8 cellular contexts compared by ENCODE assay signal in the genomic region with DNA sequence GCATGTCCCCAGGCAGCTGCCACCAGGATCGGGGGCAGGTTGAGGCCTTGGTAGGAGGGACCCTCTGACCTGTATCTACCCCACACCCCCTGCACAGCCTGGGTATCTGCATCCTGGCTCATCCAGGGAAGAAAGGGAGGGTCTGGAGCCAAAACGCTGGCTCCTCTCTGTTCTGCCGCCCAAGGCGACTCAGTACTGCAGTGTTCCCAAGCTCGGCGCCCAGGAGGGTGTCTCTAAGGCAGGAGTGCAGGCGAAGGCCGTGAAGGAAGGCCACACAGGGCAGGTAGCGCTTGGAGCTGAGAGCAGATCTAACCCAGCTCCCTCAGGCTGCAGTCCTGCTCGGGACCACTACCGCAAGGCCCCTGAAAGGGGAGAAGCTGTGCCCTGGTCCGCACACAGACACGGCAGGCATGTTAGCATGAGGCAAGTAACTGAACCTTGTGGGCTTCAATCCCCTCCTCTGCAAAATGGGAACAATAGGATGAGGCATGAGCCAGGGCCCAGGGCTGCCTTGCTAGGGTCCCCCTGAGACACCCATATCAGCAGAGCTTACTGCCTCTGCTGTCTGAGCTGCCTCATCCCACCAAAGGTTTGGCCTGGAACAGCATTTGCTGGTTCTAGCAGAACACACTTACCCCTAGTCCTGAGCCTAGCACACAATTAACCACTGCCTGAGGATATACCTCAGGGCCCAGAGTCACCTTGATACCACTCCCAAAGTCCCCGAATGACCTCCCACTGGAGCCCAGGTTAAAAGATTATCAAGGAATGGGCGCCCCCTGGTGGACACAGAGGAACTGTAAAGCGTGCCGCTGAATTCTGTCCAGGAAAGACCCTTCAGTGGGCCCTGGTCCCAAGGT. TPM values are rescaled to one million over a fixed set of nuclear protein-coding genes. Genes with fewer than 3 reads are reported as not detected.
DNase-seq lines count a peak whose midpoint lies in the region; ATAC-seq and TF ChIP-seq lines count a peak whose summit lies in the region.

No MANE protein-coding gene starts in this region.

- no peaks in the 10 kb centered on the region for H3K27me3 ChIP-seq in left lung

- DNase-seq in activated gamma-delta T cell treated with Interleukin-2 at 50 U/mL for 16 hours (peak; percentile 83), activated gamma-delta T cell (lab: John Stamatoyannopoulos, UW) (no peak), NCI-H2029 treated with DMSO at 0.1 percent for 48 hours (lab: John Stamatoyannopoulos, UW) (peak; percentile 75), caudate nucleus (lab: John Stamatoyannopoulos, UW) (peak in 43 of 61 donors; percentile 14 to 65 (median 40)), left lung (peak in 1 of 2 donors; percentile 65)
- DNase-seq in stimulated activated CD4-positive, alpha-beta T cell treated with anti-CD3 and anti-CD28 coated beads, TNF-alpha, amount 100 ng/mL, for 24 hours (ENCODE audit: low read depth in 3 of 3) = peak; percentile 68 to 81 (median 68)

- intact Hi-C loops in left lung (cut with DNase I) = loop anchor here in 1 of 2 donors (2.0 to 5.0 kb wide), 2 partner anchors 38 to 102 kb away; no protein-coding TSS in a partner anchor

- H3K4me1 ChIP-seq in left lung = peaks cover 11 to 29% of the 10 kb centered on the region in 2 donors

- no peaks in the 10 kb centered on the region for H3K9me3 ChIP-seq in left lung

- H3K4me3 ChIP-seq in WI38 (ENCODE audit: low read depth, low read length) = no peak overlapping the region
- H3K4me3 ChIP-seq in left lung = no peak overlapping the region

- ATAC-seq in left lung = peak; percentile 27
- no peak for ATAC-seq in GM19324 (IDR thresholded peaks at IDR 0.05; ENCODE audit: low FRiP score, unreplicated experiment)

- TF ChIP-seq CTCF in WI38 (IDR thresholded peaks at IDR 0.05; ENCODE audit: low read depth, low read length) = peak; percentile 78
- TF ChIP-seq CTCF in left lung (IDR thresholded peaks at IDR 0.05) = peak; percentile 88 to 90

- H3K36me3 ChIP-seq in left lung = peaks cover 0 to 24% of the 10 kb centered on the region in 2 donors

- peak overlapping the region; percentile 73 for H3K27ac ChIP-seq in caudate nucleus (ENCODE audit: low read depth, low read length)
- peak overlapping the region in 1 of 2 donors; percentile 63 for H3K27ac ChIP-seq in left lung

RNA-seq across cellular contexts. Expression of a gene that starts 6.5 kb away (rescaled TPM):
- 100 to 1,000 TPM; 677 to 980 TPM for total RNA-seq in left lung
